8 cellular contexts compared by ENCODE assay signal in genomic region chr12:106954462-106955376, GRCh38. TPM values are rescaled to one million over a fixed set of nuclear protein-coding genes. Genes with fewer than 3 reads are reported as not detected.
DNase-seq lines count a peak whose midpoint lies in the region; ATAC-seq, FAIRE-seq and TF ChIP-seq lines count a peak whose summit lies in the region.
"Had no signal": no experiment of that assay in that cellular context is flagged by ENCODE, and none has a peak within 500 bp of the region (broad histone marks: within the 10 kb centered on the region; RNA-seq: fewer than 3 reads in every experiment).

No MANE protein-coding gene starts in this region.

- WGBS in gastroesophageal sphincter (ENCODE audit: low coverage in 1 of 2), 2 donors = 38 to 55% methylated on average over 11 to 21 of the region's 36 CpGs

- H3K4me1 ChIP-seq in gastroesophageal sphincter = peaks cover 0 to 34% (median 9%) of the 10 kb centered on the region in 3 donors

- ATAC-seq in HG03442 (IDR thresholded peaks at IDR 0.05; ENCODE audit: unreplicated experiment) (peak; percentile 13), gastroesophageal sphincter (no peak), GM19397 (IDR thresholded peaks at IDR 0.05; ENCODE audit: unreplicated experiment) (no peak)
- ATAC-seq in activated T-helper 17 cell treated with anti-CD3 and anti-CD28 coated beads, Interleukin-2, amount 50 U/mL, for 72 hours (replicated peaks) = peak; percentile 22

- peak overlapping the region; percentile 91 to 99 (median 98) for H3K27ac ChIP-seq in gastroesophageal sphincter

- H3K9me3 Mint-ChIP-seq in activated T-helper 17 cell treated with anti-CD3 and anti-CD28 coated beads, Interleukin-2, amount 50 U/mL, for 72 hours = no peaks in the 10 kb centered on the region
- no peaks in the 10 kb centered on the region for H3K9me3 Mint-ChIP-seq in osteocyte (ENCODE audit: unreplicated experiment)

- TF ChIP-seq POLR2A in GM12891 (IDR thresholded peaks at IDR 0.05; ENCODE audit: low read depth, low read length) = no peak
- TF ChIP-seq POLR2A in gastroesophageal sphincter (IDR thresholded peaks at IDR 0.05) = no peak

- H3K36me3 ChIP-seq in gastroesophageal sphincter = no peaks in the 10 kb centered on the region

- peaks cover 13% of the 10 kb centered on the region for H3K4me1 Mint-ChIP-seq in activated T-helper 17 cell treated with anti-CD3 and anti-CD28 coated beads, Interleukin-2, amount 50 U/mL, for 72 hours
- H3K4me1 Mint-ChIP-seq in osteocyte (ENCODE audit: unreplicated experiment) = peaks cover 39% of the 10 kb centered on the region

- peak overlapping the region; percentile 97 for H3K27ac Mint-ChIP-seq in activated T-helper 17 cell treated with anti-CD3 and anti-CD28 coated beads, Interleukin-2, amount 50 U/mL, for 72 hours
- peak overlapping the region; percentile 95 for H3K27ac Mint-ChIP-seq in osteocyte (ENCODE audit: unreplicated experiment)

- TF ChIP-seq CTCF in gastroesophageal sphincter (IDR thresholded peaks at IDR 0.05) = no peak
- TF ChIP-seq CTCF in osteocyte (IDR thresholded peaks at IDR 0.05) = no peak

- no peak for TF ChIP-seq EP300 in gastroesophageal sphincter (IDR thresholded peaks at IDR 0.05)

- H3K27me3 ChIP-seq in gastroesophageal sphincter = no peaks in the 10 kb centered on the region

- peak; percentile 26 for FAIRE-seq in GM12891 (lab: Jason Lieb, UNC)
- FAIRE-seq: colon had no signal

- peaks cover 38% of the 10 kb centered on the region for H3K36me3 Mint-ChIP-seq in activated T-helper 17 cell treated with anti-CD3 and anti-CD28 coated beads, Interleukin-2, amount 50 U/mL, for 72 hours (ENCODE audit: low read depth)
- H3K36me3 Mint-ChIP-seq in osteocyte (ENCODE audit: unreplicated experiment) = peaks cover 3% of the 10 kb centered on the region

- peak overlapping the region; percentile 92 for H3K4me3 Mint-ChIP-seq in activated T-helper 17 cell treated with anti-CD3 and anti-CD28 coated beads, Interleukin-2, amount 50 U/mL, for 72 hours
- H3K4me3 Mint-ChIP-seq in osteocyte (ENCODE audit: unreplicated experiment) = peak overlapping the region; percentile 99

- H3K9me3 ChIP-seq in gastroesophageal sphincter = no peaks in the 10 kb centered on the region

- DNase-seq in GM12891 (ENCODE audit: insufficient read length, low spot score) (no peak), osteocyte (ENCODE audit: extremely low spot score, unreplicated experiment) (no peak), retina (no peak)

- H3K27me3 Mint-ChIP-seq in activated T-helper 17 cell treated with anti-CD3 and anti-CD28 coated beads, Interleukin-2, amount 50 U/mL, for 72 hours = no peaks in the 10 kb centered on the region
- H3K27me3 Mint-ChIP-seq in osteocyte (ENCODE audit: unreplicated experiment) = no peaks in the 10 kb centered on the region

- H3K4me3 ChIP-seq in gastroesophageal sphincter = peak overlapping the region; percentile 82 to 90

TF ChIP-seq in GM12891, 5 proteins besides CTCF, POLR2A, EP300 and RAD21:
- TF ChIP-seq POLR2AphosphoS5 (IDR thresholded peaks at IDR 0.05; ENCODE audit: low read depth, low read length) (no peak), SPI1 (IDR thresholded peaks at IDR 0.05; ENCODE audit: low read depth, low read length) (no peak), PAX5 (IDR thresholded peaks at IDR 0.05; ENCODE audit: insufficient read depth, low read length, severe bottlenecking) (no peak), TAF1 (IDR thresholded peaks at IDR 0.05; ENCODE audit: low read depth, low read length) (no peak), POU2F2 (IDR thresholded peaks at IDR 0.05; ENCODE audit: low read depth, low read length) (no peak)

RNA-seq across cellular contexts. Expression of gene TMEM263, which starts 1.0 kb away (rescaled TPM):
- 18.4 TPM for polyA plus RNA-seq in GM12891 (2012; ENCODE audit: low read depth, missing spikeins)
- total RNA-seq in activated T-helper 17 cell treated with anti-CD3 and anti-CD28 coated beads, Interleukin-2, amount 50 U/mL, for 72 hours = 10 to 100 TPM; 40.9 to 62.3 TPM
- total RNA-seq in gastroesophageal sphincter (10 to 100 TPM; 36.1 to 48.1 (median 42.0) TPM), osteocyte (96.1 and 105 TPM in 2 replicates)

RNA-seq across cellular contexts. Expression of gene MTERF2, which starts 32.2 kb away (rescaled TPM):
- 6.2 TPM for polyA plus RNA-seq in GM12891 (2012; ENCODE audit: low read depth, missing spikeins)
- total RNA-seq in activated T-helper 17 cell treated with anti-CD3 and anti-CD28 coated beads, Interleukin-2, amount 50 U/mL, for 72 hours = 10 to 100 TPM in 1 of 2 donors, 1 to 10 TPM in 1; 9.0 to 10.9 TPM
- 10 to 100 TPM; 22.5 to 35.0 (median 29.4) TPM for total RNA-seq in gastroesophageal sphincter
- 12.1 and 12.5 TPM in 2 replicates for total RNA-seq in osteocyte

Comparison
In these comparisons a context has a peak if more than half of its experiments do, and no peak if none do; other contexts are left out.
1. ATAC-seq: peak in HG03442 (single experiment) and activated T-helper 17 cell treated with anti-CD3 and anti-CD28 coated beads, Interleukin-2, amount 50 U/mL, for 72 hours (single experiment); none in gastroesophageal sphincter (single experiment) and GM19397 (single experiment).